ENCODE assay signal across 26 cellular contexts in the genomic region with DNA sequence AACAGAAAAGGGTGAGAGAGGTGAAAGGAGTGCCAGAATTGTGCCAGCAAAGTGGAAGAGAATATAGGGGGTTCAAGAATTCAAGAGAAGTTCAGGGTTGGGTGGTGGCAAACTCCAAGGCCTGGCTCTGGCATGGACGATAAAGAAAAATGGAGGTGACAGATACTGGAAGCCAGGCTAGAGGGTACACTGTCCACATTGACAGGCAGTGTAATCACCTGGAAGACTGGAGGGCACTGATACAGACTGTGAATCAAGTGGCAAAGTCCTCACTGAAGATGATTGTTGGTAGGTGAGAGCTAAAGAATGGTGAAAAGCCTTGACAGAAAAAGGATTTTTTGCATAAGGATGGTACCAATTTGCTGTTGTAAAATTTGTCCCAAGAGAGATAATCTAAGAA. TPM values are rescaled to one million over a fixed set of nuclear protein-coding genes. Genes with fewer than 3 reads are reported as not detected.
DNase-seq lines count a peak whose midpoint lies in the region; ATAC-seq and TF ChIP-seq lines count a peak whose summit lies in the region.
"Had no signal": no experiment of that assay in that cellular context is flagged by ENCODE, and none has a peak within 500 bp of the region (broad histone marks: within the 10 kb centered on the region; RNA-seq: fewer than 3 reads in every experiment).

No MANE protein-coding gene starts in this region.

- H3K9me3 ChIP-seq in CD4-positive, CD25-positive, alpha-beta regulatory T cell (ENCODE audit: control insufficient read depth in 2 of 2, low read length in 2 of 2), result no peaks in the 10 kb centered on the region
- no peaks in the 10 kb centered on the region for H3K9me3 ChIP-seq in Caco-2
- no peaks in the 10 kb centered on the region for H3K9me3 ChIP-seq in esophagus squamous epithelium
- no peaks in the 10 kb centered on the region for H3K9me3 ChIP-seq in MM.1S (replicated peaks; ENCODE audit: insufficient read depth, low read length)
- H3K9me3 ChIP-seq: upper lobe of left lung had no signal

- TF ChIP-seq POLR2A in esophagus squamous epithelium (IDR thresholded peaks at IDR 0.05), result no peak

- 94 to 100% methylated on average over 1 of the region's 1 CpG for WGBS in esophagus squamous epithelium, 2 donors

- ATAC-seq in CD4-positive, CD25-positive, alpha-beta regulatory T cell (ENCODE audit: low read depth in 2 of 2), result no peak
- ATAC-seq in naive thymus-derived CD8-positive, alpha-beta T cell, result no peak
- ATAC-seq: Right ventricle myocardium inferior, WTC11 had no signal

- H3K4me3 Mint-ChIP-seq in CD4-positive, CD25-positive, alpha-beta regulatory T cell, result no peak overlapping the region
- H3K4me3 Mint-ChIP-seq in Caco-2 (ENCODE audit: unreplicated experiment), result peak overlapping the region; percentile 6
- no peak overlapping the region for H3K4me3 Mint-ChIP-seq in progenitor cell of endocrine pancreas (ENCODE audit: low read depth)
- peak overlapping the region in 1 of 10 donors; percentile 7 for H3K4me3 Mint-ChIP-seq in naive thymus-derived CD8-positive, alpha-beta T cell
- H3K4me3 Mint-ChIP-seq: activated naive CD8-positive, alpha-beta T cell treated with anti-CD3 and anti-CD28 coated beads, Interleukin-2, amount 10 ng/mL, durations not matched to agents 7 days and 5 days; HFFc6; WTC11 had no signal

- CTCF ChIA-PET in Caco-2 (lab: Charles Lee), result interaction anchor here (0.6 to 1.7 kb wide), 2 partner anchors 26 to 38 kb away, joined by 3 to 5 read pairs; no protein-coding TSS in a partner anchor

- POLR2A ChIA-PET in Caco-2 (lab: Charles Lee), result interaction anchor here (0.6 kb wide), 2 partner anchors 36 to 101 kb away, joined by 4 to 6 read pairs; no protein-coding TSS in a partner anchor
- POLR2A ChIA-PET in naive thymus-derived CD8-positive, alpha-beta T cell (lab: Charles Lee), result no interaction called here

- H3F3A ChIP-seq in MM.1S (ENCODE audit: insufficient read depth, low read length), result 0 out of 2 replicates have a peak, but pooled peaks cover 3% of the 10 kb centered on the region

- intact Hi-C loops in Caco-2 (cut with micrococcal nuclease; ENCODE audit: unreplicated experiment), result no loop called here
- intact Hi-C loops in esophagus squamous epithelium (cut with DNase I), result no loop called here

- H3K9me3 Mint-ChIP-seq in CD4-positive, CD25-positive, alpha-beta regulatory T cell, result no peaks in the 10 kb centered on the region
- H3K9me3 Mint-ChIP-seq in Caco-2 (ENCODE audit: unreplicated experiment), result no peaks in the 10 kb centered on the region
- H3K9me3 Mint-ChIP-seq in progenitor cell of endocrine pancreas (ENCODE audit: low read depth), result no peaks in the 10 kb centered on the region
- H3K9me3 Mint-ChIP-seq in naive thymus-derived CD8-positive, alpha-beta T cell, result no peaks in the 10 kb centered on the region
- H3K9me3 Mint-ChIP-seq: activated naive CD8-positive, alpha-beta T cell treated with anti-CD3 and anti-CD28 coated beads, Interleukin-2, amount 10 ng/mL, durations not matched to agents 7 days and 5 days; activated T-helper 2 cell treated with anti-CD3 and anti-CD28 coated beads, Interferon-gamma antibody, Interleukin-2, Interleukin-4, amounts not matched to agents 10 μg/mL and 5 μg/mL and 100 μg/mL, durations not matched to agents 14 hours and 24 hours and 36 hours; CD4-positive, alpha-beta T cell; HFFc6; WTC11 had no signal

- H3K9me2 ChIP-seq in MM.1S (replicated peaks; ENCODE audit: insufficient read depth, low read length), result no peaks in the 10 kb centered on the region

- DNase-seq in CD4-positive, CD25-positive, alpha-beta regulatory T cell, result no peak
- DNase-seq in Caco-2, result no peak
- DNase-seq in esophagus squamous epithelium (lab: John Stamatoyannopoulos, UW), result no peak
- DNase-seq in progenitor cell of endocrine pancreas (ENCODE audit: low spot score, unreplicated experiment), result no peak
- DNase-seq in MM.1S, result no peak
- no peak for DNase-seq in stimulated activated CD4-positive, alpha-beta T cell treated with anti-CD3 and anti-CD28 coated beads, Interleukin-4, amount 100 ng/mL, for 24 hours
- no peak for DNase-seq in NCI-H1092 treated with DMSO at 0.1 percent for 48 hours (lab: John Stamatoyannopoulos, UW)
- DNase-seq in naive thymus-derived CD8-positive, alpha-beta T cell, result no peak
- DNase-seq: activated CD4-positive, alpha-beta T cell treated with anti-CD3 and anti-CD28 coated beads, Interleukin-2, amount 50 U/mL, for 1 hour; activated naive CD8-positive, alpha-beta T cell treated with anti-CD3 and anti-CD28 coated beads, Interleukin-2, amount 10 ng/mL, durations not matched to agents 7 days and 5 days; CD4-positive, alpha-beta T cell; effector memory CD4-positive, alpha-beta T cell; GDM1; GM23248; HFFc6; islet precursor cell; NCI-H1417 treated with DMSO at 0.1 percent for 48 hours; NCI-H2081 treated with DMSO at 0.1 percent for 48 hours; NCI-H446; nucleus accumbens; OCI-M1; right cardiac atrium; upper lobe of left lung had no signal

- peak overlapping the region in 2 of 3 donors; percentile 9 to 48 for H3K27ac Mint-ChIP-seq in CD4-positive, CD25-positive, alpha-beta regulatory T cell
- H3K27ac Mint-ChIP-seq in Caco-2 (ENCODE audit: unreplicated experiment), result peak overlapping the region; percentile 80
- peak overlapping the region; percentile 65 for H3K27ac Mint-ChIP-seq in progenitor cell of endocrine pancreas
- H3K27ac Mint-ChIP-seq in naive thymus-derived CD8-positive, alpha-beta T cell, result peak overlapping the region in 4 of 10 donors; percentile 18 to 71 (median 32)
- H3K27ac Mint-ChIP-seq: activated naive CD8-positive, alpha-beta T cell treated with anti-CD3 and anti-CD28 coated beads, Interleukin-2, amount 10 ng/mL, durations not matched to agents 7 days and 5 days; activated T-helper 2 cell treated with anti-CD3 and anti-CD28 coated beads, Interferon-gamma antibody, Interleukin-2, Interleukin-4, amounts not matched to agents 10 μg/mL and 5 μg/mL and 100 μg/mL, durations not matched to agents 14 hours and 24 hours and 36 hours; CD4-positive, alpha-beta T cell; HFFc6; WTC11 had no signal

- H3K4me3 ChIP-seq in CD4-positive, CD25-positive, alpha-beta regulatory T cell (ENCODE audit: low read depth, low read length), result no peak overlapping the region
- H3K4me3 ChIP-seq in Caco-2 (ENCODE audit: low read depth, low read length) (no peak overlapping the region), esophagus squamous epithelium (no peak overlapping the region), MM.1S (ENCODE audit: low read length) (no peak overlapping the region)
- H3K4me3 ChIP-seq: GM23248, upper lobe of left lung had no signal

- BruUV-seq in Caco-2 (replicated peaks; lab: Mats Ljungman, UMichigan), result no TSS peak

- no peak overlapping the region for H3K4me2 ChIP-seq in MM.1S (ENCODE audit: low read depth, low read length)

- no peaks in the 10 kb centered on the region for H3K27me3 ChIP-seq in CD4-positive, CD25-positive, alpha-beta regulatory T cell (ENCODE audit: control insufficient read depth, insufficient read depth, low read length)
- H3K27me3 ChIP-seq in Caco-2 (replicated peaks; ENCODE audit: control insufficient read depth, insufficient read depth, low read length) (no peaks in the 10 kb centered on the region), esophagus squamous epithelium (no peaks in the 10 kb centered on the region), MM.1S (replicated peaks; ENCODE audit: insufficient read depth, low read length) (no peaks in the 10 kb centered on the region)
- H3K27me3 ChIP-seq: upper lobe of left lung had no signal

- H3K36me3 Mint-ChIP-seq in CD4-positive, CD25-positive, alpha-beta regulatory T cell, result peaks cover 24% of the 10 kb centered on the region
- H3K36me3 Mint-ChIP-seq in Caco-2 (ENCODE audit: insufficient read depth, unreplicated experiment) (peaks cover 36% of the 10 kb centered on the region), progenitor cell of endocrine pancreas (ENCODE audit: insufficient read depth) (peaks cover 4% of the 10 kb centered on the region)
- H3K36me3 Mint-ChIP-seq in naive thymus-derived CD8-positive, alpha-beta T cell, result peaks cover 0 to 60% (median 7%) of the 10 kb centered on the region in 3 donors

- H3K27ac ChIP-seq in CD4-positive, CD25-positive, alpha-beta regulatory T cell (ENCODE audit: insufficient read depth, low read length, poor library complexity, severe bottlenecking), result no peak overlapping the region
- H3K27ac ChIP-seq in esophagus squamous epithelium, result peak overlapping the region in 3 of 4 donors; percentile 34 to 65 (median 63)
- H3K27ac ChIP-seq in MM.1S (ENCODE audit: low read length), result no peak overlapping the region
- H3K27ac ChIP-seq: GM23248 had no signal

- peaks cover 82% of the 10 kb centered on the region for H3K79me2 ChIP-seq in MM.1S (ENCODE audit: low read length)

- no peaks in the 10 kb centered on the region for H3K27me3 Mint-ChIP-seq in CD4-positive, CD25-positive, alpha-beta regulatory T cell
- no peaks in the 10 kb centered on the region for H3K27me3 Mint-ChIP-seq in Caco-2 (ENCODE audit: insufficient read depth, unreplicated experiment)
- no peaks in the 10 kb centered on the region for H3K27me3 Mint-ChIP-seq in progenitor cell of endocrine pancreas
- H3K27me3 Mint-ChIP-seq in naive thymus-derived CD8-positive, alpha-beta T cell, result no peaks in the 10 kb centered on the region
- H3K27me3 Mint-ChIP-seq: activated naive CD8-positive, alpha-beta T cell treated with anti-CD3 and anti-CD28 coated beads, Interleukin-2, amount 10 ng/mL, durations not matched to agents 7 days and 5 days; CD4-positive, alpha-beta T cell had no signal

- peaks cover 16 to 30% (median 25%) of the 10 kb centered on the region in 4 donors for H3K4me1 Mint-ChIP-seq in CD4-positive, CD25-positive, alpha-beta regulatory T cell
- H3K4me1 Mint-ChIP-seq in Caco-2 (ENCODE audit: low read depth, unreplicated experiment) (peaks cover 19% of the 10 kb centered on the region), progenitor cell of endocrine pancreas (ENCODE audit: low read depth) (peaks cover 15% of the 10 kb centered on the region)
- peaks cover 16 to 35% (median 27%) of the 10 kb centered on the region in 4 donors for H3K4me1 Mint-ChIP-seq in naive thymus-derived CD8-positive, alpha-beta T cell
- H3K4me1 Mint-ChIP-seq: WTC11 had no signal

- TF ChIP-seq CTCF in Caco-2 (IDR thresholded peaks at IDR 0.05; ENCODE audit: insufficient read depth in 1 of 2, low read depth in 1 of 2, low read length in 1 of 2, severe bottlenecking in 1 of 2, unreplicated experiment in 1 of 2), result no peak
- no peak for TF ChIP-seq CTCF in esophagus squamous epithelium (IDR thresholded peaks at IDR 0.05)
- TF ChIP-seq CTCF in progenitor cell of endocrine pancreas (IDR thresholded peaks at IDR 0.05; ENCODE audit: unreplicated experiment), result no peak
- no peak for TF ChIP-seq CTCF in MM.1S (IDR thresholded peaks at IDR 0.05; ENCODE audit: low read length)

- no peaks in the 10 kb centered on the region for H4K20me1 ChIP-seq in MM.1S (ENCODE audit: insufficient read depth, low read length)

- peaks cover 8% of the 10 kb centered on the region for H3K4me1 ChIP-seq in CD4-positive, CD25-positive, alpha-beta regulatory T cell (ENCODE audit: control insufficient read depth, insufficient read depth, low read length, poor library complexity, severe bottlenecking)
- H3K4me1 ChIP-seq in Caco-2, result peaks cover 20% of the 10 kb centered on the region
- peaks cover 0 to 37% (median 10%) of the 10 kb centered on the region in 3 donors for H3K4me1 ChIP-seq in esophagus squamous epithelium
- peaks cover 16% of the 10 kb centered on the region for H3K4me1 ChIP-seq in MM.1S (ENCODE audit: low read length)

- no peak overlapping the region for H2AFZ ChIP-seq in MM.1S (ENCODE audit: low read length)
- H2AFZ ChIP-seq: GM23248 had no signal

- H3K36me3 ChIP-seq in CD4-positive, CD25-positive, alpha-beta regulatory T cell (ENCODE audit: control insufficient read depth, insufficient read depth, low read length), result peaks cover 21% of the 10 kb centered on the region
- no peaks in the 10 kb centered on the region for H3K36me3 ChIP-seq in Caco-2 (ENCODE audit: control insufficient read depth, insufficient read depth, low read length)
- H3K36me3 ChIP-seq in esophagus squamous epithelium, result peaks cover 0 to 44% (median 2%) of the 10 kb centered on the region in 3 donors
- H3K36me3 ChIP-seq in MM.1S (replicated peaks; ENCODE audit: insufficient read depth, low read length), result peaks cover 4% of the 10 kb centered on the region; the same call in 1 of the 2 replicates

- no peak overlapping the region for H3K9ac ChIP-seq in MM.1S (ENCODE audit: low read length)
- H3K9ac ChIP-seq: GM23248 had no signal

RNA-seq across cellular contexts. Expression of a gene that starts 7.1 kb away (rescaled TPM):
- 48.7 TPM for total RNA-seq in CD4-positive, CD25-positive, alpha-beta regulatory T cell
- 10 to 100 TPM; 53.1 to 74.1 (median 65.9) TPM for polyA plus RNA-seq in CD4-positive, CD25-positive, alpha-beta regulatory T cell
- total RNA-seq in Caco-2 (2022) (64.8 and 66.4 TPM in 2 replicates), esophagus squamous epithelium (10 to 100 TPM; 28.6 to 63.2 (median 34.4) TPM), progenitor cell of endocrine pancreas (51.9 and 54.8 TPM in 2 replicates)
- total RNA-seq in naive thymus-derived CD8-positive, alpha-beta T cell, result 10 to 100 TPM; 40.0 to 49.2 TPM
- polyA plus RNA-seq in naive thymus-derived CD8-positive, alpha-beta T cell, result 10 to 100 TPM; 29.9 to 35.5 (median 34.8) TPM

RNA-seq across cellular contexts. Expression of a gene that starts 23.0 kb away (rescaled TPM):
- total RNA-seq in CD4-positive, CD25-positive, alpha-beta regulatory T cell, result 21.5 TPM
- polyA plus RNA-seq in CD4-positive, CD25-positive, alpha-beta regulatory T cell, result 1 to 10 TPM; 5.6 to 7.9 (median 7.5) TPM
- total RNA-seq in Caco-2 (2022) (47.4 and 49.9 TPM in 2 replicates), esophagus squamous epithelium (10 to 100 TPM; 15.3 to 30.9 (median 19.6) TPM), progenitor cell of endocrine pancreas (25.1 and 27.0 TPM in 2 replicates)
- total RNA-seq in naive thymus-derived CD8-positive, alpha-beta T cell, result 10 to 100 TPM; 16.2 to 17.2 TPM
- polyA plus RNA-seq in naive thymus-derived CD8-positive, alpha-beta T cell, result 1 to 10 TPM; 4.0 to 7.7 (median 7.1) TPM

Comparison
In these comparisons a context has a peak if more than half of its experiments do, and no peak if none do; other contexts are left out.
1. H3K27ac ChIP-seq: peak in esophagus squamous epithelium (3 of 4); none in CD4-positive, CD25-positive, alpha-beta regulatory T cell (single experiment) and MM.1S (single experiment).